ENCODE assay signal across 30 cellular contexts in the genomic region with DNA sequence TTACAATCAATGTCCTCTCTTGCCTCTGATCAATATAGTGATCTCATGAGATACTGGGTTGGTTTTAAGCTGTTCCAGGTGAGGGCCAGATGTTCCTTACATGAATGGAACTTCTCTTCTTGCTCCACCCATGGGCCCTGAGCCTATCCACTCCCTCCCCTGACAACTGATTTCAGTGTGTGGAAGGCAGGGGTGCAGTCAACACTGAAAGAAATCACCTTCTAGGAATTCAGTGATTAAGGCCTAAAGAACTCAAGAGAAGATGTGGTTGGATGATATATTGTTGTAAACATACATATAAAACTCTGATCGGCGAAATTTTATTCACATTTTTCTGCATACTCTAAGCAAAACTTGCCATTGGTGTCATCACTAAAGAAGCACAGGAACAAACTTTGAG. TPM values are rescaled to one million over a fixed set of nuclear protein-coding genes. Genes with fewer than 3 reads are reported as not detected.
A peak's percentile ranks its signal among the peaks of the same experiment; 100 is the strongest.
DNase-seq lines count a peak whose midpoint lies in the region; ATAC-seq, FAIRE-seq and TF ChIP-seq lines count a peak whose summit lies in the region.
"Had no signal": no experiment of that assay in that cellular context is flagged by ENCODE, and none has a peak within 500 bp of the region (broad histone marks: within the 10 kb centered on the region; RNA-seq: fewer than 3 reads in every experiment).

No MANE protein-coding gene starts in this region.

- no peak overlapping the region for H2BK12ac ChIP-seq in trophoblast cell (ENCODE audit: low read length)

- intact Hi-C loops in K562 (cut with micrococcal nuclease): no loop called here

- H3K27me3 Mint-ChIP-seq in activated CD8-positive, alpha-beta memory T cell treated with anti-CD3 and anti-CD28 coated beads, Interleukin-2, amount 10 ng/mL, durations not matched to agents 7 days and 5 days: no peaks in the 10 kb centered on the region

- no peaks in the 10 kb centered on the region for H4K20me1 ChIP-seq in K562 (replicated peaks; ENCODE audit: control insufficient read depth, insufficient read depth, low read length)

- H4K91ac ChIP-seq in trophoblast cell (ENCODE audit: low read depth, low read length): no peak overlapping the region

- H3K9ac ChIP-seq in K562 (ENCODE audit: insufficient read depth in 1 of 2, low read depth in 2 of 2, low read length in 2 of 2): no peak overlapping the region
- no peak overlapping the region for H3K9ac ChIP-seq in trophoblast cell (ENCODE audit: low read length)

- no peak overlapping the region for H3K4me3 Mint-ChIP-seq in activated CD8-positive, alpha-beta memory T cell treated with anti-CD3 and anti-CD28 coated beads, Interleukin-2, amount 10 ng/mL, durations not matched to agents 7 days and 5 days
- H3K4me3 Mint-ChIP-seq: activated CD4-positive, alpha-beta T cell treated with anti-CD3 and anti-CD28 coated beads, Interleukin-2, amount 10 ng/mL, durations not matched to agents 24 days and 14 days; activated T-helper 1 cell treated with anti-CD3 and anti-CD28 coated beads, Interleukin-12 subunit alpha, Interleukin-12 subunit beta, Interleukin-2, Interleukin-4 antibody, amounts not matched to agents 30 ng/mL and 10 ng/mL and 1 ng/mL, durations not matched to agents 14 hours and 24 hours and 36 hours; CD4-positive, alpha-beta memory T cell; natural killer cell had no signal

- no peak for ATAC-seq in K562
- no peak for ATAC-seq in activated CD8-positive, alpha-beta memory T cell treated with anti-CD3 and anti-CD28 coated beads, Interleukin-2, amount 10 ng/mL, durations not matched to agents 7 days and 5 days
- ATAC-seq: left ventricle myocardium superior, natural killer cell, Right ventricle myocardium inferior had no signal

- H4K8ac ChIP-seq in trophoblast cell (ENCODE audit: low read depth, low read length): no peak overlapping the region

- no TSS peak for BruUV-seq in K562 (replicated peaks; lab: Mats Ljungman, UMichigan)

- peaks cover 14 to 19% of the 10 kb centered on the region in 2 experiments; a peak in 3 of 5 replicates for H3K27me3 ChIP-seq in K562 (ENCODE audit: control insufficient read depth in 2 of 2, insufficient read depth in 2 of 2, low read length in 2 of 2)
- H3K27me3 ChIP-seq in trophoblast cell (ENCODE audit: insufficient read depth, low read length): no peaks in the 10 kb centered on the region
- H3K27me3 ChIP-seq: ascending aorta had no signal

- no peak overlapping the region for H3K14ac ChIP-seq in trophoblast cell (ENCODE audit: low read length)

- H3K4me1 ChIP-seq in K562 (replicated peaks in 1 of 2; ENCODE audit: control insufficient read depth in 2 of 2, insufficient read depth in 2 of 2, low read length in 2 of 2) (no peaks in the 10 kb centered on the region; a peak in 1 of 5 replicates), trophoblast cell (ENCODE audit: control insufficient read depth in 1 of 2, insufficient read depth in 2 of 2, low read length in 2 of 2) (peaks cover 0 to 2% of the 10 kb centered on the region in 2 experiments)
- H3K4me1 ChIP-seq: ascending aorta had no signal

- H3K27ac Mint-ChIP-seq in activated CD8-positive, alpha-beta memory T cell treated with anti-CD3 and anti-CD28 coated beads, Interleukin-2, amount 10 ng/mL, durations not matched to agents 7 days and 5 days: no peak overlapping the region
- H3K27ac Mint-ChIP-seq: activated CD4-positive, alpha-beta T cell treated with anti-CD3 and anti-CD28 coated beads, Interleukin-2, amount 10 ng/mL, durations not matched to agents 24 days and 14 days; activated T-helper 1 cell treated with anti-CD3 and anti-CD28 coated beads, Interleukin-12 subunit alpha, Interleukin-12 subunit beta, Interleukin-2, Interleukin-4 antibody, amounts not matched to agents 30 ng/mL and 10 ng/mL and 1 ng/mL, durations not matched to agents 14 hours and 24 hours and 36 hours; CD4-positive, alpha-beta memory T cell; IgD-negative memory B cell; natural killer cell had no signal

- TF ChIP-seq EP300 in K562 (IDR thresholded peaks at IDR 0.05; ENCODE audit: low read length): no peak

- H3K36me3 ChIP-seq in K562 (ENCODE audit: control insufficient read depth, insufficient read depth, low read length) (no peaks in the 10 kb centered on the region), trophoblast cell (ENCODE audit: control insufficient read depth in 1 of 2, insufficient read depth in 2 of 2, low read length in 2 of 2) (no peaks in the 10 kb centered on the region)
- H3K36me3 ChIP-seq: ascending aorta, WERI-Rb-1 had no signal

- no peak overlapping the region for H2BK5ac ChIP-seq in trophoblast cell (ENCODE audit: low read depth, low read length, poor library complexity)

- no peak overlapping the region for H3K18ac ChIP-seq in trophoblast cell (ENCODE audit: low read length)

- no peaks in the 10 kb centered on the region for H3K4me1 Mint-ChIP-seq in activated CD8-positive, alpha-beta memory T cell treated with anti-CD3 and anti-CD28 coated beads, Interleukin-2, amount 10 ng/mL, durations not matched to agents 7 days and 5 days
- H3K4me1 Mint-ChIP-seq: activated CD4-positive, alpha-beta T cell treated with anti-CD3 and anti-CD28 coated beads, Interleukin-2, amount 10 ng/mL, durations not matched to agents 24 days and 14 days; CD4-positive, alpha-beta memory T cell; IgD-negative memory B cell; natural killer cell had no signal

- CTCF ChIA-PET in K562 (lab: Yijun Ruan, JAX; ENCODE audit: low intra/inter-chr PET ratio): no interaction called here
- CTCF ChIA-PET in activated CD8-positive, alpha-beta memory T cell treated with anti-CD3 and anti-CD28 coated beads, Interleukin-2, amount 10 ng/mL, durations not matched to agents 7 days and 5 days (lab: Charles Lee): no interaction called here

- no peak overlapping the region for H2AK5ac ChIP-seq in trophoblast cell (ENCODE audit: low read length)

- no peak for TF ChIP-seq CTCF in K562 (IDR thresholded peaks at IDR 0.05 in 2 of 3, conservative IDR thresholded peaks at IDR 0.05 in 1 of 3; ENCODE audit: insufficient read depth in 2 of 3, low read depth in 1 of 3, low read length in 3 of 3)

- no peak overlapping the region for H4K12ac ChIP-seq in trophoblast cell (ENCODE audit: low read depth, low read length)

- H3K4me2 ChIP-seq in K562 (ENCODE audit: insufficient read depth, low read length) (no peak overlapping the region), trophoblast cell (ENCODE audit: low read length) (no peak overlapping the region)

- H2BK120ac ChIP-seq in trophoblast cell (ENCODE audit: insufficient read depth, low read length, poor library complexity): no peak overlapping the region

- no peaks in the 10 kb centered on the region for H3K79me2 ChIP-seq in K562 (ENCODE audit: control insufficient read depth, insufficient read depth, low read length)
- no peaks in the 10 kb centered on the region for H3K79me2 ChIP-seq in trophoblast cell (ENCODE audit: control insufficient read depth, insufficient read depth, low read length, poor library complexity)

- POLR2A ChIA-PET in K562 (lab: Yijun Ruan, JAX): no interaction called here

- no peak for TF ChIP-seq RAD21 in K562 (CRISPR knock-in tag; conservative IDR thresholded peaks at IDR 0.05 in 1 of 2, IDR thresholded peaks at IDR 0.05 in 1 of 2)

- FAIRE-seq in HTR-8/SVneo (lab: Jason Lieb, UNC) (no peak), K562 (lab: Jason Lieb, UNC) (peak; percentile 23)
- FAIRE-seq: G401.6, small intestine had no signal

- TF ChIP-seq POLR2A in K562 (conservative IDR thresholded peaks at IDR 0.05): no peak

- H3K4me3 ChIP-seq in K562: no peak overlapping the region
- no peak overlapping the region for H3K4me3 ChIP-seq in trophoblast cell (ENCODE audit: low read depth, low read length)
- H3K4me3 ChIP-seq: ascending aorta had no signal

- H3K23ac ChIP-seq in trophoblast cell (ENCODE audit: low read length): no peak overlapping the region

- in situ Hi-C loops in K562 (cut with MboI): no loop called here

- no peaks in the 10 kb centered on the region for H3K9me3 Mint-ChIP-seq in activated CD8-positive, alpha-beta memory T cell treated with anti-CD3 and anti-CD28 coated beads, Interleukin-2, amount 10 ng/mL, durations not matched to agents 7 days and 5 days (ENCODE audit: low read depth)
- H3K9me3 Mint-ChIP-seq: activated CD4-positive, alpha-beta T cell treated with anti-CD3 and anti-CD28 coated beads, Interleukin-2, amount 10 ng/mL, durations not matched to agents 24 days and 14 days; activated T-helper 1 cell treated with anti-CD3 and anti-CD28 coated beads, Interleukin-12 subunit alpha, Interleukin-12 subunit beta, Interleukin-2, Interleukin-4 antibody, amounts not matched to agents 30 ng/mL and 10 ng/mL and 1 ng/mL, durations not matched to agents 14 hours and 24 hours and 36 hours; CD4-positive, alpha-beta memory T cell; natural killer cell had no signal

- no peak overlapping the region for H2AFZ ChIP-seq in K562 (ENCODE audit: low read depth, low read length)
- no peak overlapping the region for H2AFZ ChIP-seq in trophoblast cell (ENCODE audit: insufficient read depth, low read length, poor library complexity)

- H3K9me1 ChIP-seq in K562 (ENCODE audit: control insufficient read depth, insufficient read depth, low read length): no peaks in the 10 kb centered on the region

- H3K27ac ChIP-seq in K562 (ENCODE audit: extremely low read depth, low read depth, low read length) (no peak overlapping the region), trophoblast cell (ENCODE audit: low read depth, low read length) (no peak overlapping the region)
- H3K27ac ChIP-seq: ascending aorta, HL-60, WERI-Rb-1 had no signal

- H3K9me3 ChIP-seq in K562 (replicated peaks; ENCODE audit: control insufficient read depth, insufficient read depth, low read depth, low read length): no peaks in the 10 kb centered on the region
- peaks cover 2% of the 10 kb centered on the region for H3K9me3 ChIP-seq in trophoblast cell (ENCODE audit: insufficient read depth, low read depth, low read length)
- H3K9me3 ChIP-seq: ascending aorta had no signal

- peaks cover 2% of the 10 kb centered on the region for H3K79me1 ChIP-seq in trophoblast cell (ENCODE audit: low read length)

- DNase-seq in EL (peak; percentile 83), HTR-8/SVneo (ENCODE audit: insufficient read length, low spot score) (peak; percentile 64), K562 (ENCODE audit: extremely low read depth in 1 of 4, low spot score in 3 of 4) (no peak), trophoblast cell (peak; percentile 50 to 69), SHP77 treated with DMSO at 0.1 percent for 48 hours (lab: John Stamatoyannopoulos, UW) (no peak), NCI-H1436 treated with DMSO at 0.1 percent for 48 hours (lab: John Stamatoyannopoulos, UW) (no peak)
- DNase-seq in activated CD8-positive, alpha-beta memory T cell treated with anti-CD3 and anti-CD28 coated beads, Interleukin-2, amount 10 ng/mL, durations not matched to agents 7 days and 5 days: no peak
- DNase-seq: activated CD4-positive, alpha-beta T cell treated with anti-CD3 and anti-CD28 coated beads, Interleukin-2, amount 10 ng/mL, durations not matched to agents 24 days and 14 days; activated naive CD4-positive, alpha-beta T cell treated with anti-CD3 and anti-CD28 coated beads, Interleukin-2, amount 50 U/mL, for 16 hours; CD4-positive, alpha-beta memory T cell; cerebellar nuclear complex; DMS 273 treated with DMSO at 0.1 percent for 48 hours; foreskin fibroblast; H7; hypothalamus; left ventricle myocardium superior; midbrain; natural killer cell; NCI-H2081; NCI-H446; NCI-H82; small intestine; stimulated activated CD4-positive, alpha-beta T cell treated with anti-CD3 and anti-CD28 coated beads, Interleukin-1b, Interleukin-23, amount 100 ng/mL, for 48 hours; WERI-Rb-1 had no signal

- 11% methylated on average over 2 of the region's 2 CpGs for WGBS in K562 (ENCODE audit: insufficient coverage, low coverage, missing lambda C conversion rate)
- no CpG with 5 or more reads among the region's 2 CpGs for WGBS in trophoblast cell (ENCODE audit: extremely low coverage, insufficient coverage, insufficient read length)

- no peaks in the 10 kb centered on the region for H3K36me3 Mint-ChIP-seq in activated CD8-positive, alpha-beta memory T cell treated with anti-CD3 and anti-CD28 coated beads, Interleukin-2, amount 10 ng/mL, durations not matched to agents 7 days and 5 days
- H3K36me3 Mint-ChIP-seq: CD4-positive, alpha-beta memory T cell; natural killer cell had no signal

- H3K4ac ChIP-seq in trophoblast cell (ENCODE audit: low read depth, low read length): no peak overlapping the region

RNA-seq across cellular contexts. Expression of a gene that starts 6.7 kb away (rescaled TPM):
- total RNA-seq in K562 (2011; cell fraction: chromatin; rRNA removed; ENCODE audit: low replicate concordance): 156 and 170 TPM in 2 replicates
- 93.8 and 102 TPM in 2 replicates for total RNA-seq in K562 (2011; cell fraction: nucleolus; rRNA removed)
- 157 and 232 TPM in 2 replicates for total RNA-seq in K562 (2011; cell fraction: nucleoplasm; rRNA removed)
- 32.7 and 38.5 TPM in 2 replicates for total RNA-seq in K562 (2014; rRNA removed)
- total RNA-seq in K562 (2014; rRNA removed; fragmentation: Illumina TruSeq; extraction: Trizol): 41.0 and 41.1 TPM in 2 replicates
- total RNA-seq in K562 (2015; rRNA removed; fragmentation: Illumina TruSeq; extraction: Trizol): 32.7 and 34.6 TPM in 2 replicates
- total RNA-seq in K562 (2021): 48.6 and 54.3 TPM in 2 replicates
- 95.3 and 96.3 TPM in 2 replicates for polyA plus RNA-seq in K562 (2011; rRNA removed)
- 56.4 and 69.6 TPM in 2 replicates for polyA plus RNA-seq in K562 (2011; cell fraction: cytosol; rRNA removed)
- 83.6 and 116 TPM in 2 replicates for polyA plus RNA-seq in K562 (2011; cell fraction: nucleus; rRNA removed)
- 35.3 and 36.2 TPM in 2 replicates for polyA plus RNA-seq in K562 (2012)
- 41.0 and 43.9 TPM in 2 replicates for polyA plus RNA-seq in K562 (2014; fragmentation: Illumina TruSeq; extraction: Trizol)
- 10 to 100 TPM; 75.4 to 84.1 TPM for polyA plus RNA-seq in K562 (2014; fragmentation: Nextera tagmentation; extraction: Ambion mirVana)
- polyA plus RNA-seq in K562 (2014; rRNA removed): 45.2 and 48.9 TPM in 2 replicates
- polyA minus RNA-seq in K562 (2011; rRNA and poly(A)+ RNA removed): 87.7 and 94.0 TPM in 2 replicates
- 21.9 and 32.0 TPM in 2 replicates for polyA minus RNA-seq in K562 (2011; cell fraction: cytosol; rRNA and poly(A)+ RNA removed)
- 59.9 and 98.9 TPM in 2 replicates for polyA minus RNA-seq in K562 (2011; cell fraction: nucleus; rRNA and poly(A)+ RNA removed)
- polyA plus RNA-seq in trophoblast cell (2013): 54.2 and 56.7 TPM in 2 replicates
- 10 to 100 TPM; 53.1 to 57.8 TPM for total RNA-seq in activated CD8-positive, alpha-beta memory T cell treated with anti-CD3 and anti-CD28 coated beads, Interleukin-2, amount 10 ng/mL, durations not matched to agents 7 days and 5 days

Comparison
In these comparisons a context has a peak if more than half of its experiments do, and no peak if none do; other contexts are left out.
1. DNase-seq: peak in EL (single experiment), HTR-8/SVneo (single experiment) and trophoblast cell (2 of 2); none in K562 (0 of 4), SHP77 treated with DMSO at 0.1 percent for 48 hours (single experiment), activated CD8-positive, alpha-beta memory T cell treated with anti-CD3 and anti-CD28 coated beads, Interleukin-2, amount 10 ng/mL, durations not matched to agents 7 days and 5 days (single experiment) and NCI-H1436 treated with DMSO at 0.1 percent for 48 hours (single experiment).